ENCODE assay signal across 8 cellular contexts in genomic region chr10:27099448-27099847, GRCh38. TPM values are rescaled to one million over a fixed set of nuclear protein-coding genes. Genes with fewer than 3 reads are reported as not detected.
DNase-seq lines count a peak whose midpoint lies in the region; ATAC-seq and TF ChIP-seq lines count a peak whose summit lies in the region.

No MANE protein-coding gene starts in this region.

- CTCF ChIA-PET in AG04449 (lab: Yijun Ruan, JAX): no interaction called here

- TF ChIP-seq CTCF in AG04449 (IDR thresholded peaks at IDR 0.05; ENCODE audit: insufficient read depth, low read length, missing control alignments) (no peak), chondrocyte (IDR thresholded peaks at IDR 0.05) (no peak)

- peak overlapping the region; percentile 82 for H3K4me3 ChIP-seq in AG04449 (ENCODE audit: low read depth, low read length)
- peak overlapping the region; percentile 82 for H3K4me3 ChIP-seq in Jurkat, Clone E6-1 (ENCODE audit: low read length)

- H3K27me3 Mint-ChIP-seq in chondrocyte (ENCODE audit: low read depth): no peaks in the 10 kb centered on the region
- H3K27me3 Mint-ChIP-seq in naive B cell: no peaks in the 10 kb centered on the region

- no peaks in the 10 kb centered on the region for H3K36me3 Mint-ChIP-seq in chondrocyte (ENCODE audit: low read depth)
- no peaks in the 10 kb centered on the region for H3K36me3 Mint-ChIP-seq in naive B cell

- POLR2A ChIA-PET in AG04449 (lab: Yijun Ruan, JAX): interaction anchor here (1.2 kb wide), 1 partner anchor 55 kb away, joined by 5 read pairs; the partner anchor contains the start of gene YME1L1

- H3K4me1 Mint-ChIP-seq in chondrocyte (ENCODE audit: low read depth) (peaks cover 29% of the 10 kb centered on the region), naive B cell (peaks cover 16 to 25% (median 24%) of the 10 kb centered on the region in 3 donors)

- H3K9me3 Mint-ChIP-seq in chondrocyte (ENCODE audit: low read depth) (no peaks in the 10 kb centered on the region), naive B cell (no peaks in the 10 kb centered on the region)

- no peak for ATAC-seq in naive B cell (ENCODE audit: low read depth in 2 of 2)
- ATAC-seq in HG03432 (IDR thresholded peaks at IDR 0.05; ENCODE audit: unreplicated experiment): no peak
- no peak for ATAC-seq in HG03045 (IDR thresholded peaks at IDR 0.05; ENCODE audit: unreplicated experiment)

- H3K4me3 Mint-ChIP-seq in chondrocyte (ENCODE audit: unreplicated experiment) (peak overlapping the region; percentile 92), naive B cell (peak overlapping the region; percentile 91 to 98 (median 94))

- DNase-seq in AG04449 (ENCODE audit: low read depth, low spot score) (no peak), chondrocyte (ENCODE audit: low spot score) (no peak), naive B cell (no peak), midbrain (lab: John Stamatoyannopoulos, UW) (no peak), cerebellar cortex (ENCODE audit: low spot score) (no peak)
- no peak for DNase-seq in Jurkat, Clone E6-1 (ENCODE audit: low read depth, low spot score)

- peak overlapping the region; percentile 94 for H3K27ac Mint-ChIP-seq in chondrocyte (ENCODE audit: unreplicated experiment)
- H3K27ac Mint-ChIP-seq in naive B cell: peak overlapping the region in 4 of 6 donors; percentile 50 to 98 (median 96)

RNA-seq across cellular contexts. Expression of gene ANKRD26, which starts 0.8 kb away (rescaled TPM):
- polyA plus RNA-seq in Jurkat, Clone E6-1 (2012; ENCODE audit: insufficient read depth, insufficient read length): 5.1 TPM
- total RNA-seq in chondrocyte: 6.7 to 14.8 TPM (median 7.3 TPM) in 3 replicates
- 1 to 10 TPM in 5 of 6 donors, under 1 TPM in 1; 0.68 to 3.9 (median 1.6) TPM for polyA plus RNA-seq in naive B cell (ENCODE audit: low read depth in 6 of 6)

RNA-seq across cellular contexts. Expression of gene YME1L1, which starts 54.7 kb away (rescaled TPM):
- polyA plus RNA-seq in Jurkat, Clone E6-1 (2012; ENCODE audit: insufficient read depth, insufficient read length): 123 TPM
- total RNA-seq in chondrocyte: 128 to 149 TPM (median 137 TPM) in 3 replicates
- polyA plus RNA-seq in naive B cell (ENCODE audit: low read depth in 6 of 6): 100 to 1,000 TPM in 3 of 6 donors, 10 to 100 TPM in 3; 96.1 to 123 (median 103) TPM

RNA-seq across cellular contexts. Expression of gene MASTL, which starts 55.7 kb away (rescaled TPM):
- 18.6 TPM for polyA plus RNA-seq in Jurkat, Clone E6-1 (2012; ENCODE audit: insufficient read depth, insufficient read length)
- total RNA-seq in chondrocyte: 6.9 to 11.3 TPM (median 7.6 TPM) in 3 replicates
- 1 to 10 TPM in 5 of 6 donors, not detected in 1; 2.1 to 5.3 (median 4.5) TPM for polyA plus RNA-seq in naive B cell (ENCODE audit: low read depth in 6 of 6)
